In genomic region chr16:87608400-87608985, GRCh38 we compare ENCODE assay signal across 1 cellular context.
TF ChIP-seq lines count a peak whose summit lies in the region.

No MANE protein-coding gene starts in this region.

TF ChIP-seq in HepG2, 621 proteins besides CTCF, POLR2A, EP300 and RAD21 (continued from another document and continues in another):
- TF ChIP-seq, protein P1, sequence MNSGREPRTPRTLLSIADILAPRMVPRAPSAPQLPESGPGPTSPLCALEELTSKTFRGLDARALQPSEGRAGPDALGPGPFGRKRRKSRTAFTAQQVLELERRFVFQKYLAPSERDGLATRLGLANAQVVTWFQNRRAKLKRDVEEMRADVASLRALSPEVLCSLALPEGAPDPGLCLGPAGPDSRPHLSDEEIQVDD (CRISPR knock-in tag; IDR thresholded peaks at IDR 0.05; ENCODE audit: borderline replicate concordance): 0 out of 2 replicates have a peak, but pooled peaks have one; percentile 48
- TF ChIP-seq ZNF451 (CRISPR knock-in tag; IDR thresholded peaks at IDR 0.05): peak; percentile 74; the same call in 1 of the 2 replicates
- TF ChIP-seq ZNF792 (CRISPR knock-in tag; IDR thresholded peaks at IDR 0.05): peak; percentile 97
- TF ChIP-seq FOSL2 (CRISPR knock-in tag; IDR thresholded peaks at IDR 0.05): peak; percentile 65
- no peak for TF ChIP-seq AGO2 (optimal IDR thresholded peaks at IDR 0.05; ENCODE audit: low read depth, low read length)
- 0 out of 2 replicates have a peak, but pooled peaks have one; percentile 84 for TF ChIP-seq IRF9 (CRISPR knock-in tag; IDR thresholded peaks at IDR 0.05; ENCODE audit: borderline replicate concordance)
- TF ChIP-seq THAP11 (CRISPR knock-in tag; IDR thresholded peaks at IDR 0.05): peak; percentile 55; the same call in 1 of the 2 replicates
- 0 out of 2 replicates have a peak, but pooled peaks have one; percentile 66 for TF ChIP-seq ZNF205 (CRISPR knock-in tag; IDR thresholded peaks at IDR 0.05)
- TF ChIP-seq KLF11 (CRISPR knock-in tag; IDR thresholded peaks at IDR 0.05): peak; percentile 98
- no peak for TF ChIP-seq ZNF101 (CRISPR knock-in tag; IDR thresholded peaks at IDR 0.05; ENCODE audit: borderline replicate concordance, low read depth)
- no peak for TF ChIP-seq GZF1 (CRISPR knock-in tag; IDR thresholded peaks at IDR 0.05)
- peak; percentile 78 for TF ChIP-seq ELF3 (CRISPR knock-in tag; IDR thresholded peaks at IDR 0.05)
- no peak for TF ChIP-seq MED8 (CRISPR knock-in tag; IDR thresholded peaks at IDR 0.05; ENCODE audit: insufficient replicate concordance)
- peak; percentile 60; the same call in 1 of the 2 replicates for TF ChIP-seq PPARG (CRISPR knock-in tag; conservative IDR thresholded peaks at IDR 0.05)
- TF ChIP-seq ZNF672 (CRISPR knock-in tag; IDR thresholded peaks at IDR 0.05): no peak
- TF ChIP-seq, protein P2, sequence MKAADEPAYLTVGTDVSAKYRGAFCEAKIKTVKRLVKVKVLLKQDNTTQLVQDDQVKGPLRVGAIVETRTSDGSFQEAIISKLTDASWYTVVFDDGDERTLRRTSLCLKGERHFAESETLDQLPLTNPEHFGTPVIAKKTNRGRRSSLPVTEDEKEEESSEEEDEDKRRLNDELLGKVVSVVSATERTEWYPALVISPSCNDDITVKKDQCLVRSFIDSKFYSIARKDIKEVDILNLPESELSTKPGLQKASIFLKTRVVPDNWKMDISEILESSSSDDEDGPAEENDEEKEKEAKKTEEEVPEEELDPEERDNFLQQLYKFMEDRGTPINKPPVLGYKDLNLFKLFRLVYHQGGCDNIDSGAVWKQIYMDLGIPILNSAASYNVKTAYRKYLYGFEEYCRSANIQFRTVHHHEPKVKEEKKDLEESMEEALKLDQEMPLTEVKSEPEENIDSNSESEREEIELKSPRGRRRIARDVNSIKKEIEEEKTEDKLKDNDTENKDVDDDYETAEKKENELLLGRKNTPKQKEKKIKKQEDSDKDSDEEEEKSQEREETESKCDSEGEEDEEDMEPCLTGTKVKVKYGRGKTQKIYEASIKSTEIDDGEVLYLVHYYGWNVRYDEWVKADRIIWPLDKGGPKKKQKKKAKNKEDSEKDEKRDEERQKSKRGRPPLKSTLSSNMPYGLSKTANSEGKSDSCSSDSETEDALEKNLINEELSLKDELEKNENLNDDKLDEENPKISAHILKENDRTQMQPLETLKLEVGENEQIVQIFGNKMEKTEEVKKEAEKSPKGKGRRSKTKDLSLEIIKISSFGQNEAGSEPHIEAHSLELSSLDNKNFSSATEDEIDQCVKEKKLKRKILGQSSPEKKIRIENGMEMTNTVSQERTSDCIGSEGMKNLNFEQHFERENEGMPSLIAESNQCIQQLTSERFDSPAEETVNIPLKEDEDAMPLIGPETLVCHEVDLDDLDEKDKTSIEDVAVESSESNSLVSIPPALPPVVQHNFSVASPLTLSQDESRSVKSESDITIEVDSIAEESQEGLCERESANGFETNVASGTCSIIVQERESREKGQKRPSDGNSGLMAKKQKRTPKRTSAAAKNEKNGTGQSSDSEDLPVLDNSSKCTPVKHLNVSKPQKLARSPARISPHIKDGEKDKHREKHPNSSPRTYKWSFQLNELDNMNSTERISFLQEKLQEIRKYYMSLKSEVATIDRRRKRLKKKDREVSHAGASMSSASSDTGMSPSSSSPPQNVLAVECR (CRISPR knock-in tag; IDR thresholded peaks at IDR 0.05; ENCODE audit: borderline replicate concordance): no peak
- TF ChIP-seq RELA (CRISPR knock-in tag; IDR thresholded peaks at IDR 0.05): no peak
- TF ChIP-seq ZNF7 (CRISPR knock-in tag; IDR thresholded peaks at IDR 0.05): peak; percentile 41; the same call in 1 of the 2 replicates
- 0 out of 2 replicates have a peak, but pooled peaks have one; percentile 55 for TF ChIP-seq ZSCAN31 (CRISPR knock-in tag; IDR thresholded peaks at IDR 0.05; ENCODE audit: low read depth)
- TF ChIP-seq ZNF224 (CRISPR knock-in tag; IDR thresholded peaks at IDR 0.05): no peak
- TF ChIP-seq ZNF124 (CRISPR knock-in tag; IDR thresholded peaks at IDR 0.05): peak; percentile 96
- peak; percentile 89; the same call in 1 of the 2 replicates for TF ChIP-seq NKX3-1 (CRISPR knock-in tag; IDR thresholded peaks at IDR 0.05)
- no peak for TF ChIP-seq NFIB (CRISPR knock-in tag; IDR thresholded peaks at IDR 0.05; ENCODE audit: borderline replicate concordance)
- no peak for TF ChIP-seq ZBTB40 (IDR thresholded peaks at IDR 0.05)
- TF ChIP-seq ZBTB40 (CRISPR knock-in tag; IDR thresholded peaks at IDR 0.05): 0 out of 2 replicates have a peak, but pooled peaks have one; percentile 43
- no peak for TF ChIP-seq ZNF841 (CRISPR knock-in tag; IDR thresholded peaks at IDR 0.05; ENCODE audit: borderline replicate concordance)
- peak; percentile 82; the same call in 1 of the 2 replicates for TF ChIP-seq RFXANK (CRISPR knock-in tag; IDR thresholded peaks at IDR 0.05)
- peak; percentile 55; the same call in 1 of the 2 replicates for TF ChIP-seq CSRNP1 (CRISPR knock-in tag; IDR thresholded peaks at IDR 0.05)
- TF ChIP-seq KMT2B (CRISPR knock-in tag; IDR thresholded peaks at IDR 0.05): peak; percentile 78
- TF ChIP-seq HNF4A (CRISPR knock-in tag; IDR thresholded peaks at IDR 0.05): no peak
- peak; percentile 97 for TF ChIP-seq HES4 (CRISPR knock-in tag; IDR thresholded peaks at IDR 0.05; ENCODE audit: borderline replicate concordance)
- 0 out of 2 replicates have a peak, but pooled peaks have one; percentile 76 for TF ChIP-seq ZBTB42 (CRISPR knock-in tag; IDR thresholded peaks at IDR 0.05)
- peak; percentile 69; the same call in 1 of the 2 replicates for TF ChIP-seq ZNF780A (CRISPR knock-in tag; IDR thresholded peaks at IDR 0.05)
- TF ChIP-seq MEF2D (CRISPR knock-in tag; IDR thresholded peaks at IDR 0.05): 0 out of 2 replicates have a peak, but pooled peaks have one; percentile 47
- no peak for TF ChIP-seq FOXM1 (CRISPR knock-in tag; IDR thresholded peaks at IDR 0.05)
- TF ChIP-seq ZNF446 (CRISPR knock-in tag; IDR thresholded peaks at IDR 0.05): peak; percentile 90; the same call in 1 of the 2 replicates
- peak; percentile 89; the same call in 1 of the 2 replicates for TF ChIP-seq ARHGAP35 (CRISPR knock-in tag; IDR thresholded peaks at IDR 0.05; ENCODE audit: borderline replicate concordance)
- 0 out of 2 replicates have a peak, but pooled peaks have one; percentile 41 for TF ChIP-seq ZSCAN20 (CRISPR knock-in tag; IDR thresholded peaks at IDR 0.05; ENCODE audit: borderline replicate concordance)
- no peak for TF ChIP-seq ZBTB2 (CRISPR knock-in tag; IDR thresholded peaks at IDR 0.05; ENCODE audit: low read depth)
- peak; percentile 25; the same call in 1 of the 2 replicates for TF ChIP-seq FOXA3 (CRISPR knock-in tag; IDR thresholded peaks at IDR 0.05)
- TF ChIP-seq ZNF30 (CRISPR knock-in tag; IDR thresholded peaks at IDR 0.05): no peak
- no peak for TF ChIP-seq ZNF552 (CRISPR knock-in tag; IDR thresholded peaks at IDR 0.05; ENCODE audit: borderline replicate concordance)
- TF ChIP-seq ZNF660 (CRISPR knock-in tag; IDR thresholded peaks at IDR 0.05; ENCODE audit: borderline replicate concordance, low read depth): no peak
- TF ChIP-seq, protein P3, sequence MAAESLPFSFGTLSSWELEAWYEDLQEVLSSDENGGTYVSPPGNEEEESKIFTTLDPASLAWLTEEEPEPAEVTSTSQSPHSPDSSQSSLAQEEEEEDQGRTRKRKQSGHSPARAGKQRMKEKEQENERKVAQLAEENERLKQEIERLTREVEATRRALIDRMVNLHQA (CRISPR knock-in tag; IDR thresholded peaks at IDR 0.05): peak; percentile 82; the same call in 1 of the 2 replicates
- peak; percentile 71 for TF ChIP-seq XRCC5 (optimal IDR thresholded peaks at IDR 0.05; ENCODE audit: low read length)
- peak; percentile 46; the same call in 1 of the 2 replicates for TF ChIP-seq SIX1 (CRISPR knock-in tag; IDR thresholded peaks at IDR 0.05; ENCODE audit: borderline replicate concordance)
